26 cellular contexts compared by ENCODE assay signal in the genomic region with DNA sequence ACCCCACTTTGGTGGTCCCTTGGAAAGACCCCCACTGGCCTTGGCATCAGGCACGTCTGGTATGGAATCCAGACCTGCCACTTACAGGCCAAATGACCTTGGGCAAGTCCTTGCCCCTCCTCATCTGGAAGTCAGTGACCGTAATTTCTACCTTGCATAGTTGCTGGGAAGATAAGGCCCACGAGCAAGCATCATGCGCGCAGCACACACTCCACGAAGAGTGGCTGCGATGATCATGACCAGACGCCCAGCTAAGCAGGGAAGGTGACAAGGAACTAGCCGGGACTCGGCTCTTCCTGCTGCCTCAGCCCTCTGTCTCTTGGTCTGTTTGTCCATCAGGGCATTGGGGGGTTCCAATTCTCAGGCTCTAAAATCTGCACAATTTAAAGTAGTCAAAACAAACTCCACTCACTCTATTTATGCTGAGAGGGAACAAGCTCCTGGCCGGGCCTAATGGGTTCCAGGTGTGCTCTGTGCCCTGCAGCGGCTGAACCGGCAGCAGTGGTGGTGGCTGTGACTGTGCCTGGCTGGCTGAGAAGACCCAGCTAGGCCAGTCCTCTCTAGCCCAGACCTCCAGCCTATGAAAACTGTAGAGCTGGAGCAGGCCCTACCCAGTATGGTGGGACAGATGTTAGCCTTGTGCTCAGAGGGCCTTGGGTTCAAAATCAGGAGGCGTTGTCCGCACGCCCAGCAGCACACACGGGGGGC. TPM values are rescaled to one million over a fixed set of nuclear protein-coding genes. Genes with fewer than 3 reads are reported as not detected.
DNase-seq lines count a peak whose midpoint lies in the region; ATAC-seq and TF ChIP-seq lines count a peak whose summit lies in the region.
"Had no signal": no experiment of that assay in that cellular context is flagged by ENCODE, and none has a peak within 500 bp of the region (broad histone marks: within the 10 kb centered on the region; RNA-seq: fewer than 3 reads in every experiment).

No MANE protein-coding gene starts in this region.

- no peak overlapping the region for H3K4me3 Mint-ChIP-seq in immature natural killer cell
- H3K4me3 Mint-ChIP-seq: activated CD4-positive, alpha-beta memory T cell treated with anti-CD3 and anti-CD28 coated beads, Interleukin-2, amount 10 ng/mL, durations not matched to agents 7 days and 5 days; activated naive CD4-positive, alpha-beta T cell treated with anti-CD3 and anti-CD28 coated beads, Interleukin-2, amount 10 ng/mL, durations not matched to agents 7 days and 5 days; CD4-positive, CD25-positive, alpha-beta regulatory T cell; natural killer cell treated with Interleukin-12 subunit alpha and Interleukin-12 subunit beta and Interleukin-15 and Interleukin-18, amount 100 ng/mL, for 72 hours had no signal

- ATAC-seq in body of pancreas (peak; percentile 6), right cardiac atrium (no peak)
- ATAC-seq: HCT116, lower lobe of right lung, mucosa of descending colon had no signal

- dilution Hi-C loops in mammary epithelial cell (cut with HindIII; ENCODE audit: low sequenced_read_pairs) = no loop called here

- H3K79me2 ChIP-seq in mammary epithelial cell (ENCODE audit: insufficient read depth, low read length) = no peaks in the 10 kb centered on the region

- CTCF ChIA-PET in mammary epithelial cell (lab: Charles Lee; ENCODE audit: low non-redundant PET) = interaction anchor here (0.7 kb wide), 1 partner anchor 36 kb away, joined by 4 read pairs; no protein-coding TSS in a partner anchor

- no peak overlapping the region for H3K4me2 ChIP-seq in mammary epithelial cell (ENCODE audit: insufficient read depth, low read depth, low read length)

- no peaks in the 10 kb centered on the region for H3K27me3 ChIP-seq in breast epithelium
- no peaks in the 10 kb centered on the region for H3K27me3 ChIP-seq in mammary epithelial cell (ENCODE audit: insufficient read depth, low read length)
- H3K27me3 ChIP-seq in body of pancreas = no peaks in the 10 kb centered on the region
- no peaks in the 10 kb centered on the region for H3K27me3 ChIP-seq in right cardiac atrium (ENCODE audit: control insufficient read depth, insufficient read depth)
- H3K27me3 ChIP-seq: adrenal gland, ovary had no signal

- H3K27ac Mint-ChIP-seq in immature natural killer cell = no peak overlapping the region
- H3K27ac Mint-ChIP-seq: activated CD4-positive, alpha-beta memory T cell treated with anti-CD3 and anti-CD28 coated beads, Interleukin-2, amount 10 ng/mL, durations not matched to agents 7 days and 5 days; activated naive CD4-positive, alpha-beta T cell treated with anti-CD3 and anti-CD28 coated beads, Interleukin-2, amount 10 ng/mL, durations not matched to agents 7 days and 5 days; CD4-positive, CD25-positive, alpha-beta regulatory T cell; natural killer cell treated with Interleukin-12 subunit alpha and Interleukin-12 subunit beta and Interleukin-15 and Interleukin-18, amount 100 ng/mL, for 72 hours had no signal

- BruUV-seq in mammary epithelial cell (replicated peaks; lab: Mats Ljungman, UMichigan) = no TSS peak

- no peaks in the 10 kb centered on the region for H3K36me3 ChIP-seq in breast epithelium
- no peaks in the 10 kb centered on the region for H3K36me3 ChIP-seq in mammary epithelial cell (ENCODE audit: insufficient read depth, low read length)
- no peaks in the 10 kb centered on the region for H3K36me3 ChIP-seq in body of pancreas (replicated peaks in 1 of 2; ENCODE audit: insufficient read depth in 1 of 2, low read depth in 2 of 2)
- H3K36me3 ChIP-seq: adrenal gland, esophagus squamous epithelium, lower lobe of right lung, ovary had no signal

- WGBS in mammary epithelial cell (ENCODE audit: low coverage, missing lambda C conversion rate) = 94% methylated on average over 10 of the region's 17 CpGs
- WGBS in body of pancreas, 2 donors = 62 to 87% methylated on average over 5 to 17 of the region's 17 CpGs
- WGBS in right cardiac atrium = 83% methylated on average over 17 of the region's 17 CpGs

- H3K9me3 Mint-ChIP-seq in immature natural killer cell = no peaks in the 10 kb centered on the region
- H3K9me3 Mint-ChIP-seq: activated CD4-positive, alpha-beta memory T cell treated with anti-CD3 and anti-CD28 coated beads, Interleukin-2, amount 10 ng/mL, durations not matched to agents 7 days and 5 days; activated naive CD4-positive, alpha-beta T cell treated with anti-CD3 and anti-CD28 coated beads, Interleukin-2, amount 10 ng/mL, durations not matched to agents 7 days and 5 days; natural killer cell treated with Interleukin-12 subunit alpha and Interleukin-12 subunit beta and Interleukin-15 and Interleukin-18, amount 100 ng/mL, for 72 hours had no signal

- H3K27me3 Mint-ChIP-seq in immature natural killer cell (ENCODE audit: low read depth in 3 of 3) = peaks cover 5 to 16% (median 12%) of the 10 kb centered on the region in 3 donors

- no peaks in the 10 kb centered on the region for H3K36me3 Mint-ChIP-seq in immature natural killer cell
- H3K36me3 Mint-ChIP-seq: activated naive CD4-positive, alpha-beta T cell treated with anti-CD3 and anti-CD28 coated beads, Interleukin-2, amount 10 ng/mL, durations not matched to agents 7 days and 5 days; CD4-positive, CD25-positive, alpha-beta regulatory T cell; natural killer cell treated with Interleukin-12 subunit alpha and Interleukin-12 subunit beta and Interleukin-15 and Interleukin-18, amount 100 ng/mL, for 72 hours had no signal

- DNase-seq in breast epithelium (ENCODE audit: low spot score in 2 of 2) = no peak
- DNase-seq in mammary epithelial cell = no peak
- no peak for DNase-seq in body of pancreas
- DNase-seq in right cardiac atrium = peak in 1 of 3 donors; percentile 33
- peak; percentile 51 for DNase-seq in posterior vena cava (ENCODE audit: low spot score)
- no peak for DNase-seq in immature natural killer cell
- DNase-seq in SW 1271 (lab: John Stamatoyannopoulos, UW) = no peak
- DNase-seq in COLO668 (lab: John Stamatoyannopoulos, UW; ENCODE audit: unreplicated experiment) = no peak
- DNase-seq: activated CD4-positive, alpha-beta memory T cell treated with anti-CD3 and anti-CD28 coated beads, Interleukin-2, amount 10 ng/mL, durations not matched to agents 7 days and 5 days; activated CD4-positive, alpha-beta T cell treated with anti-CD3 and anti-CD28 coated beads for 1 hour; activated CD8-positive, alpha-beta memory T cell treated with anti-CD3 and anti-CD28 coated beads, Interleukin-2, amount 50 U/mL, for 4 hours; activated naive CD4-positive, alpha-beta T cell treated with anti-CD3 and anti-CD28 coated beads, Interleukin-2, amount 10 ng/mL, durations not matched to agents 7 days and 5 days; adrenal gland; CD4-positive, CD25-positive, alpha-beta regulatory T cell; DND-41; esophagus squamous epithelium; kidney; mucosa of descending colon; NCI-H446 treated with DMSO at 0.1 percent for 48 hours; stimulated activated CD4-positive, alpha-beta T cell treated with anti-CD3 and anti-CD28 coated beads, Interleukin-1b, Interleukin-23, amount 100 ng/mL, for 48 hours; stimulated activated naive CD4-positive, alpha-beta T cell treated with Interleukin-2 at 50 U/mL for 16 hours had no signal

- peaks cover 7 to 14% of the 10 kb centered on the region in 2 donors for H3K4me1 Mint-ChIP-seq in immature natural killer cell
- H3K4me1 Mint-ChIP-seq: activated CD4-positive, alpha-beta memory T cell treated with anti-CD3 and anti-CD28 coated beads, Interleukin-2, amount 10 ng/mL, durations not matched to agents 7 days and 5 days; activated naive CD4-positive, alpha-beta T cell treated with anti-CD3 and anti-CD28 coated beads, Interleukin-2, amount 10 ng/mL, durations not matched to agents 7 days and 5 days had no signal

- H4K20me1 ChIP-seq in mammary epithelial cell (ENCODE audit: insufficient read depth, low read length) = no peaks in the 10 kb centered on the region

- H3K27ac ChIP-seq in breast epithelium = peak overlapping the region; percentile 92 to 94
- H3K27ac ChIP-seq in mammary epithelial cell (ENCODE audit: insufficient read depth, low read depth, low read length) = no peak overlapping the region
- H3K27ac ChIP-seq in body of pancreas = peak overlapping the region in 3 of 4 donors; percentile 5 to 44 (median 20)
- peak overlapping the region; percentile 4 for H3K27ac ChIP-seq in right cardiac atrium (ENCODE audit: low read length)
- H3K27ac ChIP-seq: 22Rv1, adrenal gland, esophagus squamous epithelium, lower lobe of right lung had no signal

- H3K4me1 ChIP-seq in breast epithelium (peaks cover 8 to 30% of the 10 kb centered on the region in 2 donors), mammary epithelial cell (ENCODE audit: insufficient read depth, low read length) (peaks cover 28% of the 10 kb centered on the region), body of pancreas (peaks cover 24% of the 10 kb centered on the region), right cardiac atrium (ENCODE audit: control insufficient read depth, insufficient read depth, low read length) (peaks cover 4% of the 10 kb centered on the region)

- intact Hi-C loops in breast epithelium (cut with DNase I; ENCODE audit: low total_unique reads) = no loop called here
- intact Hi-C loops in mammary epithelial cell (cut with micrococcal nuclease) = no loop called here
- intact Hi-C loops in body of pancreas (cut with DNase I) = no loop called here
- intact Hi-C loops in right cardiac atrium (cut with DNase I) = no loop called here
- intact Hi-C loops in posterior vena cava (cut with DNase I) = no loop called here

- no peak overlapping the region for H2AFZ ChIP-seq in mammary epithelial cell (ENCODE audit: low read depth, low read length)

- H3K9me3 ChIP-seq in breast epithelium (no peaks in the 10 kb centered on the region), mammary epithelial cell (replicated peaks; ENCODE audit: insufficient read depth, low read length) (no peaks in the 10 kb centered on the region), body of pancreas (no peaks in the 10 kb centered on the region), right cardiac atrium (ENCODE audit: control insufficient read depth, low read length) (no peaks in the 10 kb centered on the region)
- H3K9me3 ChIP-seq: adrenal gland, esophagus squamous epithelium, lower lobe of right lung, mucosa of descending colon, ovary had no signal

- H3K4me3 ChIP-seq in breast epithelium (no peak overlapping the region), mammary epithelial cell (replicated peaks in 1 of 3; ENCODE audit: insufficient read depth in 1 of 3, low read depth in 2 of 3, low read length in 3 of 3) (no peak overlapping the region), body of pancreas (no peak overlapping the region), right cardiac atrium (ENCODE audit: low read length) (no peak overlapping the region)
- H3K4me3 ChIP-seq: adrenal gland, esophagus squamous epithelium, lower lobe of right lung, mucosa of descending colon, ovary had no signal

- in situ Hi-C loops in mammary epithelial cell (cut with MboI; ENCODE audit: low sequenced_read_pairs in 2 of 2) = no loop called here

- H3K9ac ChIP-seq in mammary epithelial cell (ENCODE audit: insufficient read depth, low read length) = no peak overlapping the region

- TF ChIP-seq POLR2A in breast epithelium (IDR thresholded peaks at IDR 0.05) = no peak
- no peak for TF ChIP-seq POLR2A in body of pancreas (IDR thresholded peaks at IDR 0.05)

- TF ChIP-seq CTCF in breast epithelium (IDR thresholded peaks at IDR 0.05) (no peak), mammary epithelial cell (conservative IDR thresholded peaks at IDR 0.05 in 1 of 2, IDR thresholded peaks at IDR 0.05 in 1 of 2; ENCODE audit: extremely low read depth in 1 of 2, insufficient read depth in 1 of 2, low read depth in 1 of 2, low read length in 2 of 2) (no peak), body of pancreas (IDR thresholded peaks at IDR 0.05) (no peak)

RNA-seq across cellular contexts. Expression of a gene that starts 36.8 kb away (rescaled TPM):
- 10 to 100 TPM in 1 of 3 donors, 1 to 10 TPM in 1, under 1 TPM in 1; 0.32 to 25.3 (median 7.9) TPM for total RNA-seq in breast epithelium
- total RNA-seq in mammary epithelial cell = 10 to 100 TPM; 17.6 to 45.2 TPM
- 8.2 TPM for polyA plus RNA-seq in mammary epithelial cell
- polyA minus RNA-seq in mammary epithelial cell = 16.6 TPM
- 10 to 100 TPM in 1 of 2 donors, 1 to 10 TPM in 1; 7.9 to 10.1 TPM for total RNA-seq in body of pancreas
- total RNA-seq in right cardiac atrium = 1 to 10 TPM; 1.3 to 3.4 (median 2.9) TPM
- polyA plus RNA-seq in right cardiac atrium = 0.52 TPM
- 10 to 100 TPM in 1 of 2 donors, 1 to 10 TPM in 1; 6.9 to 10.8 TPM for total RNA-seq in posterior vena cava
- polyA plus RNA-seq in immature natural killer cell = 1 to 10 TPM in 1 of 3 donors, not detected in 2; 3.0 TPM
- total RNA-seq: CD4-positive, CD25-positive, alpha-beta regulatory T cell; natural killer cell treated with Interleukin-12 subunit alpha and Interleukin-12 subunit beta and Interleukin-15 and Interleukin-18, amount 100 ng/mL, for 72 hours had no signal
- polyA plus RNA-seq: CD4-positive, CD25-positive, alpha-beta regulatory T cell had no signal
